ENCODE assay signal across 8 cellular contexts in genomic region chr11:30914143-30914762, GRCh38.
DNase-seq lines count a peak whose midpoint lies in the region; ATAC-seq and TF ChIP-seq lines count a peak whose summit lies in the region.

No MANE protein-coding gene starts in this region.

- H3K27ac ChIP-seq in C4-2B, result no peak overlapping the region

- H3K4me1 Mint-ChIP-seq in stimulated activated naive CD8-positive, alpha-beta T cell treated with anti-CD3 and anti-CD28 coated beads, Interleukin-15, amount 100 ng/mL, for 72 hours, result no peaks in the 10 kb centered on the region

- DNase-seq in NCI-H2081 (lab: John Stamatoyannopoulos, UW) (peak; percentile 38 to 50), astrocyte of the spinal cord (ENCODE audit: low read depth, low spot score) (peak; percentile 50), iPS DF 19.7 (ENCODE audit: low read depth, low spot score) (peak; percentile 47)
- DNase-seq in stimulated activated naive CD8-positive, alpha-beta T cell treated with anti-CD3 and anti-CD28 coated beads, Interleukin-15, amount 100 ng/mL, for 72 hours, result peak; percentile 4 to 17

- peaks cover 26% of the 10 kb centered on the region for H3K27me3 Mint-ChIP-seq in stimulated activated naive CD8-positive, alpha-beta T cell treated with anti-CD3 and anti-CD28 coated beads, Interleukin-15, amount 100 ng/mL, for 72 hours

- H3K4me3 ChIP-seq in astrocyte of the spinal cord (ENCODE audit: low read depth, low read length), result no peak overlapping the region

- H3K4me3 Mint-ChIP-seq in stimulated activated naive CD8-positive, alpha-beta T cell treated with anti-CD3 and anti-CD28 coated beads, Interleukin-15, amount 100 ng/mL, for 72 hours, result no peak overlapping the region

- in situ Hi-C loops in astrocyte of the spinal cord (cut with HindIII; ENCODE audit: low sequenced_read_pairs), result no loop called here

- ATAC-seq in GM19351 (IDR thresholded peaks at IDR 0.05; ENCODE audit: unreplicated experiment) (peak; percentile 50), HG02840 (IDR thresholded peaks at IDR 0.05; ENCODE audit: low FRiP score, unreplicated experiment) (no peak), HG03045 (IDR thresholded peaks at IDR 0.05; ENCODE audit: unreplicated experiment) (no peak)
- ATAC-seq in stimulated activated naive CD8-positive, alpha-beta T cell treated with anti-CD3 and anti-CD28 coated beads, Interleukin-15, amount 100 ng/mL, for 72 hours, result peak; percentile 72

- no peaks in the 10 kb centered on the region for H3K9me3 Mint-ChIP-seq in stimulated activated naive CD8-positive, alpha-beta T cell treated with anti-CD3 and anti-CD28 coated beads, Interleukin-15, amount 100 ng/mL, for 72 hours

- no peak overlapping the region for H3K27ac Mint-ChIP-seq in stimulated activated naive CD8-positive, alpha-beta T cell treated with anti-CD3 and anti-CD28 coated beads, Interleukin-15, amount 100 ng/mL, for 72 hours

- TF ChIP-seq CTCF in C4-2B (conservative IDR thresholded peaks at IDR 0.05) (peak; percentile 80), astrocyte of the spinal cord (IDR thresholded peaks at IDR 0.05; ENCODE audit: low read depth, low read length) (peak; percentile 83)

Comparison
In these comparisons a context has a peak if more than half of its experiments do, and no peak if none do; other contexts are left out.
1. ATAC-seq: peak in GM19351 (single experiment) and stimulated activated naive CD8-positive, alpha-beta T cell treated with anti-CD3 and anti-CD28 coated beads, Interleukin-15, amount 100 ng/mL, for 72 hours (single experiment); none in HG02840 (single experiment) and HG03045 (single experiment).
2. Peak in every context shown above with its lines, with median percentiles within 50 percentile points of each other: DNase-seq.